Comparison of ENCODE assay signal across 10 cellular contexts in genomic region chrX:41265615-41266014, GRCh38.
DNase-seq lines count a peak whose midpoint lies in the region; ATAC-seq and TF ChIP-seq lines count a peak whose summit lies in the region.
"Had no signal": no experiment of that assay in that cellular context is flagged by ENCODE, and none has a peak within 500 bp of the region (broad histone marks: within the 10 kb centered on the region; RNA-seq: fewer than 3 reads in every experiment).

No MANE protein-coding gene starts in this region.

- H3K27ac Mint-ChIP-seq in naive thymus-derived CD4-positive, alpha-beta T cell = peak overlapping the region in 5 of 9 donors; percentile 27 to 83 (median 72)

- CTCF ChIA-PET in Panc1 (lab: Charles Lee) = no interaction called here
- CTCF ChIA-PET in naive thymus-derived CD4-positive, alpha-beta T cell (lab: Charles Lee) = no interaction called here

- peak overlapping the region; percentile 16 for H3K9ac ChIP-seq in adipocyte (ENCODE audit: low read length)
- H3K9ac ChIP-seq: parathyroid adenoma had no signal

- H3K4me1 ChIP-seq in Panc1 (ENCODE audit: control insufficient read depth, insufficient read depth, low read length) = no peaks in the 10 kb centered on the region
- no peaks in the 10 kb centered on the region for H3K4me1 ChIP-seq in adipocyte (ENCODE audit: control insufficient read depth, insufficient read depth, low read length)
- H3K4me1 ChIP-seq in naive thymus-derived CD4-positive, alpha-beta T cell (ENCODE audit: control insufficient read depth in 2 of 2, insufficient read depth in 2 of 2, low read length in 2 of 2) = no peaks in the 10 kb centered on the region
- no peaks in the 10 kb centered on the region for H3K4me1 ChIP-seq in aorta (ENCODE audit: control insufficient read depth in 1 of 2, insufficient read depth in 2 of 2, low read length in 2 of 2)
- H3K4me1 ChIP-seq: parathyroid adenoma had no signal

- no TSS peak for BruUV-seq in Panc1 (replicated peaks; lab: Mats Ljungman, UMichigan)

- H3K27ac ChIP-seq in Panc1 (ENCODE audit: low read length) (no peak overlapping the region), aorta (ENCODE audit: low read depth in 1 of 2, low read length in 2 of 2) (no peak overlapping the region), WERI-Rb-1 (no peak overlapping the region)
- H3K27ac ChIP-seq in naive thymus-derived CD4-positive, alpha-beta T cell (ENCODE audit: low read depth, low read length) = no peak overlapping the region
- H3K27ac ChIP-seq: parathyroid adenoma, VCaP had no signal

- ATAC-seq in Panc1 = peak; percentile 53; the same call in 1 of the 2 replicates
- ATAC-seq in naive thymus-derived CD4-positive, alpha-beta T cell = peak; percentile 96
- peak; percentile 63 for ATAC-seq in aorta (ENCODE audit: low FRiP score)
- no peak for ATAC-seq in GM21528 (IDR thresholded peaks at IDR 0.05; ENCODE audit: low FRiP score, unreplicated experiment)
- no peak for ATAC-seq in GM19035 (IDR thresholded peaks at IDR 0.05; ENCODE audit: unreplicated experiment)

- H3K9me3 ChIP-seq in Panc1 (ENCODE audit: control insufficient read depth, insufficient read depth, low read depth, low read length) (no peaks in the 10 kb centered on the region), adipocyte (ENCODE audit: control insufficient read depth, low read length) (no peaks in the 10 kb centered on the region), aorta (ENCODE audit: control insufficient read depth, low read length) (no peaks in the 10 kb centered on the region), WERI-Rb-1 (ENCODE audit: severe bottlenecking) (peaks cover 3% of the 10 kb centered on the region)
- H3K9me3 ChIP-seq in naive thymus-derived CD4-positive, alpha-beta T cell (ENCODE audit: control insufficient read depth in 2 of 3, low read length in 3 of 3) = no peaks in the 10 kb centered on the region

- H3K27me3 ChIP-seq in Panc1 (ENCODE audit: control insufficient read depth, insufficient read depth, low read length) = no peaks in the 10 kb centered on the region
- peaks cover 5% of the 10 kb centered on the region for H3K27me3 ChIP-seq in adipocyte (replicated peaks; ENCODE audit: control insufficient read depth, insufficient read depth, low read length)
- no peaks in the 10 kb centered on the region for H3K27me3 ChIP-seq in naive thymus-derived CD4-positive, alpha-beta T cell (ENCODE audit: control insufficient read depth in 2 of 2, insufficient read depth in 2 of 2, low read length in 2 of 2)
- H3K27me3 ChIP-seq in aorta (ENCODE audit: control insufficient read depth in 1 of 2, insufficient read depth in 2 of 2, low read length in 1 of 2) = no peaks in the 10 kb centered on the region
- no peaks in the 10 kb centered on the region for H3K27me3 ChIP-seq in WERI-Rb-1 (ENCODE audit: insufficient read depth, low read depth, severe bottlenecking)

- WGBS in aorta, 2 donors = 13 to 39% methylated on average over 8 of the region's 8 CpGs

- peaks cover 0 to 2% (median 0%) of the 10 kb centered on the region in 5 donors for H3K36me3 Mint-ChIP-seq in naive thymus-derived CD4-positive, alpha-beta T cell

- peaks cover 0 to 4% (median 0%) of the 10 kb centered on the region in 11 donors for H3K9me3 Mint-ChIP-seq in naive thymus-derived CD4-positive, alpha-beta T cell

- H3K4me1 Mint-ChIP-seq in naive thymus-derived CD4-positive, alpha-beta T cell = peaks cover 0 to 10% (median 4%) of the 10 kb centered on the region in 7 donors

- H3K36me3 ChIP-seq in Panc1 (ENCODE audit: control insufficient read depth, insufficient read depth, low read length) = no peaks in the 10 kb centered on the region
- H3K36me3 ChIP-seq in adipocyte (ENCODE audit: control insufficient read depth, insufficient read depth, low read length, severe bottlenecking) = no peaks in the 10 kb centered on the region
- H3K36me3 ChIP-seq in naive thymus-derived CD4-positive, alpha-beta T cell (ENCODE audit: control insufficient read depth in 2 of 3, insufficient read depth in 3 of 3, low read length in 3 of 3) = no peaks in the 10 kb centered on the region
- no peaks in the 10 kb centered on the region for H3K36me3 ChIP-seq in aorta (ENCODE audit: control insufficient read depth in 1 of 2, insufficient read depth in 2 of 2, low read length in 1 of 2)
- no peaks in the 10 kb centered on the region for H3K36me3 ChIP-seq in WERI-Rb-1

- H3K4me3 Mint-ChIP-seq in naive thymus-derived CD4-positive, alpha-beta T cell = peak overlapping the region; percentile 40 to 82 (median 72)

- H3K4me3 ChIP-seq in AG09309 (ENCODE audit: control insufficient read depth, low read depth, low read length) (no peak overlapping the region), Panc1 (ENCODE audit: low read depth in 2 of 2, low read length in 2 of 2) (no peak overlapping the region), adipocyte (ENCODE audit: low read length) (peak overlapping the region; percentile 57), aorta (ENCODE audit: low read length in 2 of 2) (no peak overlapping the region), WERI-Rb-1 (ENCODE audit: low read depth, low read length) (no peak overlapping the region)
- H3K4me3 ChIP-seq in naive thymus-derived CD4-positive, alpha-beta T cell (ENCODE audit: low read length) = peak overlapping the region; percentile 20

- TF ChIP-seq CTCF in AG09309 (IDR thresholded peaks at IDR 0.05; ENCODE audit: control insufficient read depth, insufficient read depth, low read depth, low read length, missing control alignments) (no peak), Panc1 (IDR thresholded peaks at IDR 0.05) (no peak), WERI-Rb-1 (IDR thresholded peaks at IDR 0.05; ENCODE audit: low read depth, low read length) (no peak)

- intact Hi-C loops in Panc1 (cut with micrococcal nuclease; ENCODE audit: unreplicated experiment) (no loop called here), aorta (cut with DNase I) (no loop called here)
- intact Hi-C loops in naive thymus-derived CD4-positive, alpha-beta T cell (cut with micrococcal nuclease) = no loop called here

- peak; percentile 51 for DNase-seq in AG09309 (ENCODE audit: low read depth)
- no peak for DNase-seq in Panc1 (ENCODE audit: low read depth, low spot score)
- DNase-seq in adipocyte (ENCODE audit: low read depth) = no peak
- DNase-seq in naive thymus-derived CD4-positive, alpha-beta T cell = peak; percentile 7 to 68 (median 38)
- peak in 1 of 2 donors; percentile 68 for DNase-seq in aorta
- DNase-seq in WERI-Rb-1 = no peak

- in situ Hi-C loops in Panc1 (cut with HindIII; ENCODE audit: low pct_unique_long_range_greater_than_20kb, low sequenced_read_pairs) = no loop called here

- POLR2A ChIA-PET in Panc1 (lab: Charles Lee) = no interaction called here
- POLR2A ChIA-PET in naive thymus-derived CD4-positive, alpha-beta T cell (lab: Charles Lee) = interaction anchor here (1.5 kb wide), 1 partner anchor 68 kb away, joined by 3 read pairs; the partner anchor contains the start of gene DDX3X

- no peaks in the 10 kb centered on the region for H3K27me3 Mint-ChIP-seq in naive thymus-derived CD4-positive, alpha-beta T cell

Comparison
In these comparisons a context has a peak if more than half of its experiments do, and no peak if none do; other contexts are left out.
1. DNase-seq: peak in AG09309 (single experiment) and naive thymus-derived CD4-positive, alpha-beta T cell (9 of 9); none in Panc1 (single experiment), adipocyte (single experiment) and WERI-Rb-1 (single experiment).
2. H3K4me3 ChIP-seq: peak in adipocyte (single experiment) and naive thymus-derived CD4-positive, alpha-beta T cell (single experiment); none in AG09309 (single experiment), Panc1 (0 of 2), aorta (0 of 2) and WERI-Rb-1 (single experiment).
3. ATAC-seq: peak in Panc1 (single experiment), naive thymus-derived CD4-positive, alpha-beta T cell (single experiment) and aorta (single experiment); none in GM21528 (single experiment) and GM19035 (single experiment).